In the genomic region with DNA sequence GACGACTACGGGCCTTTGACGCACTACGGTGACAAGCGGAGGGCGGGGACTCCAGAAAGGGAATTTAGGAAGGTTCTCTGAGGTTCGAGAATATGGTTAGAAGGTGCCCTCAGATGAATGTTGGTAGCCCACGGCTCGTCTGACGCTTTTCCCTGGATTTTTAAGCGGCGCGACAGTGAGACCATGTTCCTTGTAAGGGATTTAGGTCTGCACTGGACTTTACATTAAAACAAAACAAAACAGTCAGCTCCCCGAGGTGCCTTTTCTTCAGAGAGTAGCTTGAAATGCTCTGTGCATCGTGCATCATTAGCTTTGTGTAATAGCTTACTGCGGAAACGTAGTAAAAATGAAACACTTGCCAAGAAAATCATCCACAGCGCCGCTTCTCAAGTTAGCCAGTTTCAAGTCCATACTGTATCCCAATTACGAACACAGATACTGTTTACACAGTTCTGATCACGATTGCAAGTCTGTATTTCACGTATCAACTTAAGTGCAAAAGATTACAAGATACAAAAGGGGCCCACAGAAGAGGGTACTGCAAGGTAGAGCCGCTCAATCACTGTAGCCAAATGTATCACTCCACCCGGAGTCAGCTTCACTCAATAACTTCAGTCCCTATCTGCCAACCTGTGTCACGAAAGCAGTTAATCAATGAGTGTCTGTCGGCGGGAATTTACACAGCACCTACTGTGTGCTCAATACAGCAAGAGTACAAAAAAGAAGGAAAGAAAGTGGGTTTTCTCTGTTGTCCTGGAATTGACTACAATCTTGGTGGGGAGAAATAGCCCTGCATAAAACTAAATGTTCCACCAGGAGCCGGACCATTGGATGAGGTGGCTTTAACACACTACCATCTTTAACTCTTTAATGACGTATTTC, we compare ENCODE assay signal across 8 cellular contexts. TPM values are rescaled to one million over a fixed set of nuclear protein-coding genes. Genes with fewer than 3 reads are reported as not detected.
A peak's percentile ranks its signal among the peaks of the same experiment; 100 is the strongest.
DNase-seq lines count a peak whose midpoint lies in the region; ATAC-seq, FAIRE-seq and TF ChIP-seq lines count a peak whose summit lies in the region.

No MANE protein-coding gene starts in this region.

- peaks cover 31% of the 10 kb centered on the region for H3K79me2 ChIP-seq in keratinocyte (ENCODE audit: control insufficient read depth, insufficient read depth, low read length)

- H2AFZ ChIP-seq in keratinocyte (ENCODE audit: control insufficient read depth, low read length): peak overlapping the region; percentile 81

- no peaks in the 10 kb centered on the region for H3K27me3 ChIP-seq in HL-60 (ENCODE audit: insufficient read depth, poor library complexity, severe bottlenecking)
- no peaks in the 10 kb centered on the region for H3K27me3 ChIP-seq in keratinocyte (ENCODE audit: control insufficient read depth, extremely low read depth, insufficient read depth, low read length)
- H3K27me3 ChIP-seq in suprapubic skin: no peaks in the 10 kb centered on the region

- FAIRE-seq in keratinocyte (lab: Jason Lieb, UNC): peak; percentile 5

- no peak for TF ChIP-seq CTCF in C4-2B (conservative IDR thresholded peaks at IDR 0.05)
- no peak for TF ChIP-seq CTCF in HL-60 (IDR thresholded peaks at IDR 0.05; ENCODE audit: insufficient read depth, low read length)
- TF ChIP-seq CTCF in keratinocyte (optimal IDR thresholded peaks at IDR 0.05 in 1 of 3, IDR thresholded peaks at IDR 0.05 in 1 of 3, conservative IDR thresholded peaks at IDR 0.05 in 1 of 3; ENCODE audit: extremely low read depth in 1 of 3, insufficient read depth in 2 of 3, low read length in 3 of 3): no peak
- no peak for TF ChIP-seq CTCF in suprapubic skin (IDR thresholded peaks at IDR 0.05)

- peak overlapping the region; percentile 87 for H3K9ac ChIP-seq in keratinocyte (ENCODE audit: control insufficient read depth, extremely low read depth, insufficient read depth, low read length)

- dilution Hi-C loops in keratinocyte (cut with MboI; ENCODE audit: extremely low pct_ligation_motif_present, low sequenced_read_pairs): no loop called here

- H3K9me3 ChIP-seq in keratinocyte (ENCODE audit: control insufficient read depth, low read depth, low read length): no peaks in the 10 kb centered on the region
- no peaks in the 10 kb centered on the region for H3K9me3 ChIP-seq in suprapubic skin

- TF ChIP-seq EP300 in suprapubic skin (IDR thresholded peaks at IDR 0.05): no peak

- DNase-seq in HL-60 (ENCODE audit: low read depth in 1 of 2, low spot score in 1 of 2): no peak
- DNase-seq in amniotic epithelial cell (ENCODE audit: low read depth): peak; percentile 80
- peak; percentile 33 for DNase-seq in keratinocyte (ENCODE audit: low read depth, low spot score)
- DNase-seq in suprapubic skin (ENCODE audit: low spot score in 2 of 2): no peak
- no peak for DNase-seq in NCI-H1105 (lab: John Stamatoyannopoulos, UW)
- no peak for DNase-seq in stimulated activated CD4-positive, alpha-beta T cell treated with anti-CD3 and anti-CD28 coated beads, Interleukin-2, amount 100 ng/mL, for 24 hours

- peaks cover 17% of the 10 kb centered on the region for H3K4me1 ChIP-seq in keratinocyte (ENCODE audit: control insufficient read depth, extremely low read depth, insufficient read depth, low read length)
- H3K4me1 ChIP-seq in suprapubic skin: peaks cover 5% of the 10 kb centered on the region

- no peaks in the 10 kb centered on the region for H3K9me1 ChIP-seq in keratinocyte (ENCODE audit: control insufficient read depth, extremely low read depth, insufficient read depth, low read length)

- peak overlapping the region; percentile 87 for H3K4me2 ChIP-seq in keratinocyte (ENCODE audit: control insufficient read depth, extremely low read depth, insufficient read depth, low read depth, low read length)

- H3K36me3 ChIP-seq in keratinocyte (ENCODE audit: control insufficient read depth in 2 of 2, extremely low read depth in 1 of 2, insufficient read depth in 2 of 2, low read length in 2 of 2): peaks cover 0 to 3% of the 10 kb centered on the region in 2 experiments
- no peaks in the 10 kb centered on the region for H3K36me3 ChIP-seq in suprapubic skin

- WGBS in suprapubic skin: 40% methylated on average over 28 of the region's 29 CpGs

- H4K20me1 ChIP-seq in keratinocyte (ENCODE audit: control insufficient read depth, extremely low read depth, insufficient read depth, low read length): no peaks in the 10 kb centered on the region

- peak; percentile 71 for ATAC-seq in GM19043 (IDR thresholded peaks at IDR 0.05; ENCODE audit: low read depth, unreplicated experiment)

- H3K27ac ChIP-seq in C4-2B (peak overlapping the region; percentile 93), HL-60 (replicated peaks) (peak overlapping the region; percentile 90), keratinocyte (ENCODE audit: control insufficient read depth, insufficient read depth, low read length) (peak overlapping the region; percentile 78), suprapubic skin (peak overlapping the region; percentile 85)

- TF ChIP-seq POLR2A in suprapubic skin (IDR thresholded peaks at IDR 0.05): peak in 1 of 2 donors; percentile 76

- H3K4me3 ChIP-seq in HL-60 (replicated peaks; ENCODE audit: insufficient read depth, low read length) (peak overlapping the region; percentile 86), keratinocyte (ENCODE audit: control insufficient read depth in 2 of 3, extremely low read depth in 1 of 3, insufficient read depth in 2 of 3, low read depth in 1 of 3, low read length in 3 of 3) (peak overlapping the region; percentile 72 to 89 (median 78)), suprapubic skin (peak overlapping the region; percentile 73)

RNA-seq across cellular contexts. Expression of a gene that starts 0.5 kb away (rescaled TPM):
- 6.8 to 11.0 TPM (median 10.6 TPM) in 3 replicates for polyA plus RNA-seq in keratinocyte
- 8.5 TPM for polyA plus RNA-seq in keratinocyte (2011; ENCODE audit: low read depth)
- polyA plus RNA-seq in keratinocyte (2011; cell fraction: cytosol; rRNA removed): 6.3 and 11.3 TPM in 2 replicates
- 15.0 and 20.5 TPM in 2 replicates for polyA plus RNA-seq in keratinocyte (2011; cell fraction: nucleus; rRNA removed)
- 8.1 and 10.5 TPM in 2 replicates for polyA plus RNA-seq in keratinocyte (2012; ENCODE audit: low replicate concordance)
- 3.0 to 9.5 TPM (median 5.0 TPM) in 3 replicates for polyA minus RNA-seq in keratinocyte
- polyA minus RNA-seq in keratinocyte (2011; cell fraction: cytosol; rRNA and poly(A)+ RNA removed): 10.4 TPM
- polyA minus RNA-seq in keratinocyte (2011; cell fraction: nucleus; rRNA and poly(A)+ RNA removed): 10.3 and 18.1 TPM in 2 replicates
- 10 to 100 TPM in 3 of 4 donors, 1 to 10 TPM in 1; 9.7 to 13.6 (median 11.9) TPM for total RNA-seq in suprapubic skin

RNA-seq across cellular contexts. Expression of a gene that starts 32.4 kb away (rescaled TPM):
- 49.0 to 81.6 TPM (median 76.2 TPM) in 3 replicates for polyA plus RNA-seq in keratinocyte
- 64.8 TPM for polyA plus RNA-seq in keratinocyte (2011; ENCODE audit: low read depth)
- polyA plus RNA-seq in keratinocyte (2011; cell fraction: cytosol; rRNA removed): 69.4 and 138 TPM in 2 replicates
- polyA plus RNA-seq in keratinocyte (2011; cell fraction: nucleus; rRNA removed): 74.4 and 76.7 TPM in 2 replicates
- 66.2 and 84.8 TPM in 2 replicates for polyA plus RNA-seq in keratinocyte (2012; ENCODE audit: low replicate concordance)
- polyA minus RNA-seq in keratinocyte: 20.0 to 34.1 TPM (median 23.3 TPM) in 3 replicates
- polyA minus RNA-seq in keratinocyte (2011; cell fraction: cytosol; rRNA and poly(A)+ RNA removed): 72.9 TPM
- 16.5 and 24.3 TPM in 2 replicates for polyA minus RNA-seq in keratinocyte (2011; cell fraction: nucleus; rRNA and poly(A)+ RNA removed)
- 10 to 100 TPM; 22.1 to 32.7 (median 28.8) TPM for total RNA-seq in suprapubic skin

RNA-seq across cellular contexts. Expression of a gene that starts 41.5 kb away (rescaled TPM):
- polyA plus RNA-seq in keratinocyte: 19.5 to 23.3 TPM (median 19.7 TPM) in 3 replicates
- polyA plus RNA-seq in keratinocyte (2011; ENCODE audit: low read depth): 25.4 TPM
- polyA plus RNA-seq in keratinocyte (2011; cell fraction: cytosol; rRNA removed): 19.0 and 19.1 TPM in 2 replicates
- 19.3 and 23.6 TPM in 2 replicates for polyA plus RNA-seq in keratinocyte (2011; cell fraction: nucleus; rRNA removed)
- 23.3 TPM in 2 replicates for polyA plus RNA-seq in keratinocyte (2012; ENCODE audit: low replicate concordance)
- 14.3 to 24.2 TPM (median 16.7 TPM) in 3 replicates for polyA minus RNA-seq in keratinocyte
- polyA minus RNA-seq in keratinocyte (2011; cell fraction: cytosol; rRNA and poly(A)+ RNA removed): 7.9 TPM
- 12.1 and 17.9 TPM in 2 replicates for polyA minus RNA-seq in keratinocyte (2011; cell fraction: nucleus; rRNA and poly(A)+ RNA removed)
- 10 to 100 TPM; 26.6 to 45.6 (median 33.6) TPM for total RNA-seq in suprapubic skin

Comparison
In these comparisons a context has a peak if more than half of its experiments do, and no peak if none do; other contexts are left out.
1. DNase-seq: peak in amniotic epithelial cell (single experiment) and keratinocyte (single experiment); none in HL-60 (0 of 2), suprapubic skin (0 of 2), NCI-H1105 (single experiment) and stimulated activated CD4-positive, alpha-beta T cell treated with anti-CD3 and anti-CD28 coated beads, Interleukin-2, amount 100 ng/mL, for 24 hours (0 of 2).
2. Peak in every context shown above with its lines, with median percentiles within 50 percentile points of each other: H3K27ac ChIP-seq and H3K4me3 ChIP-seq.